20 cellular contexts compared by ENCODE assay signal in genomic region chr15:101054116-101054515, GRCh38.
DNase-seq lines count a peak whose midpoint lies in the region; ATAC-seq and TF ChIP-seq lines count a peak whose summit lies in the region.
"Had no signal": no experiment of that assay in that cellular context is flagged by ENCODE, and none has a peak within 500 bp of the region (broad histone marks: within the 10 kb centered on the region; RNA-seq: fewer than 3 reads in every experiment).

No MANE protein-coding gene starts in this region.

- H3K36me3 ChIP-seq in neural progenitor cell, result no peaks in the 10 kb centered on the region

- no peaks in the 10 kb centered on the region for H3K36me3 Mint-ChIP-seq in activated CD8-positive, alpha-beta T cell treated with anti-CD3 and anti-CD28 coated beads, Interleukin-2, amount 10 ng/mL, durations not matched to agents 7 days and 5 days (ENCODE audit: low read depth)
- H3K36me3 Mint-ChIP-seq in activated CD8-positive, alpha-beta T cell treated with anti-CD3 and anti-CD28 coated beads for 36 hours (ENCODE audit: low read depth), result no peaks in the 10 kb centered on the region
- peaks cover 1% of the 10 kb centered on the region for H3K36me3 Mint-ChIP-seq in neural progenitor cell
- H3K36me3 Mint-ChIP-seq in immature natural killer cell, result no peaks in the 10 kb centered on the region

- no peak overlapping the region for H3K27ac ChIP-seq in neural progenitor cell
- H3K27ac ChIP-seq: 22Rv1, GM23248 had no signal

- H3F3A ChIP-seq in neural progenitor cell (ENCODE audit: low read depth), result no peaks in the 10 kb centered on the region

- peak; percentile 4 for DNase-seq in activated CD8-positive, alpha-beta T cell treated with anti-CD3 and anti-CD28 coated beads, Interleukin-2, amount 10 ng/mL, durations not matched to agents 7 days and 5 days
- DNase-seq in activated CD8-positive, alpha-beta T cell treated with anti-CD3 and anti-CD28 coated beads for 36 hours, result no peak
- DNase-seq in ecto neural progenitor cell (ENCODE audit: low spot score), result peak; percentile 38
- no peak for DNase-seq in neural progenitor cell (ENCODE audit: low spot score)
- no peak for DNase-seq in immature natural killer cell
- DNase-seq in kidney glomerular epithelial cell (lab: John Stamatoyannopoulos, UW), result no peak
- DNase-seq: DMS 273 treated with DMSO at 0.1 percent for 48 hours; GM23248; KG1; MV-4-11; NCI-H1694 treated with DMSO at 0.1 percent for 48 hours; NCI-H510A; NCI-H748 treated with DMSO at 0.1 percent for 48 hours; NK-92 treated with Interleukin-12 subunit alpha and Interleukin-12 subunit beta, amount 100 ng/mL, for 24 hours; Right ventricle myocardium superior had no signal

- H2AFZ ChIP-seq in neural progenitor cell (replicated peaks), result no peak overlapping the region
- H2AFZ ChIP-seq: GM23248 had no signal

- H3K4me1 Mint-ChIP-seq in activated CD8-positive, alpha-beta T cell treated with anti-CD3 and anti-CD28 coated beads, Interleukin-2, amount 10 ng/mL, durations not matched to agents 7 days and 5 days (ENCODE audit: low read depth), result no peaks in the 10 kb centered on the region
- H3K4me1 Mint-ChIP-seq in activated CD8-positive, alpha-beta T cell treated with anti-CD3 and anti-CD28 coated beads for 36 hours (ENCODE audit: low read depth), result no peaks in the 10 kb centered on the region
- H3K4me1 Mint-ChIP-seq in neural progenitor cell, result peaks cover 7% of the 10 kb centered on the region
- H3K4me1 Mint-ChIP-seq in immature natural killer cell, result no peaks in the 10 kb centered on the region
- H3K4me1 Mint-ChIP-seq: B cell had no signal

- intact Hi-C loops in activated CD8-positive, alpha-beta T cell treated with anti-CD3 and anti-CD28 coated beads for 36 hours (cut with micrococcal nuclease), result no loop called here

- ATAC-seq in activated CD8-positive, alpha-beta T cell treated with anti-CD3 and anti-CD28 coated beads, Interleukin-2, amount 10 ng/mL, durations not matched to agents 7 days and 5 days, result no peak
- ATAC-seq in activated CD8-positive, alpha-beta T cell treated with anti-CD3 and anti-CD28 coated beads for 36 hours, result no peak
- ATAC-seq in SK-N-SH treated with all-trans-retinoic acid at 6 μM for 48 hours, result no peak
- ATAC-seq in HG03354 (IDR thresholded peaks at IDR 0.05; ENCODE audit: poor library complexity, severe bottlenecking, unreplicated experiment), result no peak
- ATAC-seq: HepG2 had no signal

- peaks cover 5% of the 10 kb centered on the region for H3K27me3 Mint-ChIP-seq in activated CD8-positive, alpha-beta T cell treated with anti-CD3 and anti-CD28 coated beads, Interleukin-2, amount 10 ng/mL, durations not matched to agents 7 days and 5 days (ENCODE audit: low read depth)
- H3K27me3 Mint-ChIP-seq in activated CD8-positive, alpha-beta T cell treated with anti-CD3 and anti-CD28 coated beads for 36 hours, result no peaks in the 10 kb centered on the region
- H3K27me3 Mint-ChIP-seq in neural progenitor cell (ENCODE audit: insufficient read depth, low read depth) (peaks cover 14% of the 10 kb centered on the region), immature natural killer cell (ENCODE audit: low read depth in 3 of 3) (peaks cover 1 to 6% (median 5%) of the 10 kb centered on the region in 3 donors)
- H3K27me3 Mint-ChIP-seq: B cell had no signal

- H3K9me3 ChIP-seq in neural progenitor cell (ENCODE audit: low read depth), result no peaks in the 10 kb centered on the region

- no peak overlapping the region for H3K4me3 ChIP-seq in neural progenitor cell
- H3K4me3 ChIP-seq: GM23248 had no signal

- CTCF ChIA-PET in activated CD8-positive, alpha-beta T cell treated with anti-CD3 and anti-CD28 coated beads, Interleukin-2, amount 10 ng/mL, durations not matched to agents 7 days and 5 days (lab: Charles Lee), result no interaction called here
- CTCF ChIA-PET in activated CD8-positive, alpha-beta T cell treated with anti-CD3 and anti-CD28 coated beads for 36 hours (lab: Charles Lee), result interaction anchor here (1.0 to 1.8 kb wide), 2 partner anchors 46 to 47 kb away, joined by 3 to 7 read pairs; no protein-coding TSS in a partner anchor

- no peak for TF ChIP-seq CTCF in activated CD8-positive, alpha-beta T cell treated with anti-CD3 and anti-CD28 coated beads for 36 hours (IDR thresholded peaks at IDR 0.05)
- TF ChIP-seq CTCF in neural progenitor cell (IDR thresholded peaks at IDR 0.05), result no peak

- no peaks in the 10 kb centered on the region for H3K79me2 ChIP-seq in neural progenitor cell (ENCODE audit: low read depth)

- no peak overlapping the region for H3K4me3 Mint-ChIP-seq in activated CD8-positive, alpha-beta T cell treated with anti-CD3 and anti-CD28 coated beads, Interleukin-2, amount 10 ng/mL, durations not matched to agents 7 days and 5 days
- H3K4me3 Mint-ChIP-seq in activated CD8-positive, alpha-beta T cell treated with anti-CD3 and anti-CD28 coated beads for 36 hours, result no peak overlapping the region
- H3K4me3 Mint-ChIP-seq in neural progenitor cell, result no peak overlapping the region
- no peak overlapping the region for H3K4me3 Mint-ChIP-seq in immature natural killer cell
- H3K4me3 Mint-ChIP-seq: B cell had no signal

- no peak overlapping the region for H3K27ac Mint-ChIP-seq in activated CD8-positive, alpha-beta T cell treated with anti-CD3 and anti-CD28 coated beads, Interleukin-2, amount 10 ng/mL, durations not matched to agents 7 days and 5 days
- H3K27ac Mint-ChIP-seq in activated CD8-positive, alpha-beta T cell treated with anti-CD3 and anti-CD28 coated beads for 36 hours, result no peak overlapping the region
- H3K27ac Mint-ChIP-seq in neural progenitor cell, result peak overlapping the region; percentile 68
- H3K27ac Mint-ChIP-seq in immature natural killer cell, result no peak overlapping the region
- H3K27ac Mint-ChIP-seq: B cell had no signal

- no peak overlapping the region for H3K4me2 ChIP-seq in neural progenitor cell

- H3K27me3 ChIP-seq in neural progenitor cell, result peaks cover under 1% of the 10 kb centered on the region

- no peaks in the 10 kb centered on the region for H4K20me1 ChIP-seq in neural progenitor cell (ENCODE audit: low read depth)

- no peaks in the 10 kb centered on the region for H3K4me1 ChIP-seq in neural progenitor cell

- H3K9me3 Mint-ChIP-seq in activated CD8-positive, alpha-beta T cell treated with anti-CD3 and anti-CD28 coated beads, Interleukin-2, amount 10 ng/mL, durations not matched to agents 7 days and 5 days (ENCODE audit: insufficient read depth), result no peaks in the 10 kb centered on the region
- no peaks in the 10 kb centered on the region for H3K9me3 Mint-ChIP-seq in activated CD8-positive, alpha-beta T cell treated with anti-CD3 and anti-CD28 coated beads for 36 hours
- H3K9me3 Mint-ChIP-seq in neural progenitor cell (peaks cover 3% of the 10 kb centered on the region), immature natural killer cell (no peaks in the 10 kb centered on the region)

- POLR2A ChIA-PET in activated CD8-positive, alpha-beta T cell treated with anti-CD3 and anti-CD28 coated beads, Interleukin-2, amount 10 ng/mL, durations not matched to agents 7 days and 5 days (lab: Charles Lee), result no interaction called here
- POLR2A ChIA-PET in activated CD8-positive, alpha-beta T cell treated with anti-CD3 and anti-CD28 coated beads for 36 hours (lab: Charles Lee), result no interaction called here

- H3K9ac ChIP-seq in neural progenitor cell, result no peak overlapping the region
- H3K9ac ChIP-seq: GM23248 had no signal

TF ChIP-seq in SK-N-SH treated with all-trans-retinoic acid at 6 μM for 48 hours, 23 proteins besides CTCF, POLR2A, EP300 and RAD21 (continues in another document):
- TF ChIP-seq OSR1 (CRISPR knock-in tag; IDR thresholded peaks at IDR 0.05) (no peak), ZNF70 (CRISPR knock-in tag; IDR thresholded peaks at IDR 0.05) (no peak), PATZ1 (CRISPR knock-in tag; IDR thresholded peaks at IDR 0.05; ENCODE audit: borderline replicate concordance) (no peak), SNAI2 (CRISPR knock-in tag; IDR thresholded peaks at IDR 0.05) (no peak), TCF4 (CRISPR knock-in tag; IDR thresholded peaks at IDR 0.05; ENCODE audit: borderline replicate concordance) (no peak), BACH2 (CRISPR knock-in tag; IDR thresholded peaks at IDR 0.05; ENCODE audit: borderline replicate concordance) (no peak), ARNTL (CRISPR knock-in tag; IDR thresholded peaks at IDR 0.05; ENCODE audit: borderline replicate concordance, low read depth) (no peak), POU6F1 (CRISPR knock-in tag; IDR thresholded peaks at IDR 0.05; ENCODE audit: borderline replicate concordance, low read depth) (no peak), ESRRG (CRISPR knock-in tag; IDR thresholded peaks at IDR 0.05) (no peak), RARB (CRISPR knock-in tag; IDR thresholded peaks at IDR 0.05) (no peak)

Comparison
In these comparisons a context has a peak if more than half of its experiments do, and no peak if none do; other contexts are left out.
1. DNase-seq: peak in activated CD8-positive, alpha-beta T cell treated with anti-CD3 and anti-CD28 coated beads, Interleukin-2, amount 10 ng/mL, durations not matched to agents 7 days and 5 days (single experiment) and ecto neural progenitor cell (single experiment); none in activated CD8-positive, alpha-beta T cell treated with anti-CD3 and anti-CD28 coated beads for 36 hours (single experiment), neural progenitor cell (single experiment), immature natural killer cell (0 of 3) and kidney glomerular epithelial cell (single experiment).